ENCODE assay signal across 11 cellular contexts in the genomic region with DNA sequence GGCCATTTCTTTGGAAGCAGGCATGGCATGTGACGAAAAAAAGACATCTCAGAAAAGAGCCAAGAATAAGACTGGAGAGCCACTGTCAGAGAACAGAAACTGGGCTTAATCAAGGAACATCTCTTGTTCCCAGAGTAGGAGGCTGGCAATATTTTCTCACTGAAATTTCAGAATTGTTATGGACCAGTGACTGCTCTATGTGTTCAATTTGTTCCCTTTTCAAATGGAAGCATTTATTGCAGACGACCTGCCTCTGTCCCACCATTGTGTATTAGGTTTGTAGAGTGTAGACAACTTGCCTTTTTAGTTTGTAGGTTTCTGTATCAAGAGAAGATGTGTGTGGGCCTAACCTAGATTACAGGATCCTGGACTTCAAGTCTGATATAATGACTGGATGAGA.
"Had no signal": no experiment of that assay in that cellular context is flagged by ENCODE, and none has a peak within 500 bp of the region (broad histone marks: within the 10 kb centered on the region; RNA-seq: fewer than 3 reads in every experiment).

No MANE protein-coding gene starts in this region.

- H2AFZ ChIP-seq: GM23248, GM23338 had no signal

- H3K36me3 ChIP-seq: HAP-1 had no signal

- H3K4me3 ChIP-seq: GM23248, GM23338, HAP-1 had no signal

- H3K4me1 Mint-ChIP-seq: GM23338, H9 had no signal

- ATAC-seq: GM23338, HCT116 had no signal

- FAIRE-seq: H1, H54 had no signal

- DNase-seq: GM23248, GOT3, H7, H9, HCEC 1CT, HFFc6 had no signal

- H3K4me1 ChIP-seq: HAP-1 had no signal

- H3K27ac Mint-ChIP-seq: GM23338, H9, HFFc6 had no signal

- H3K27ac ChIP-seq: GM23248 had no signal

- H3K9ac ChIP-seq: GM23248 had no signal

- H3K4me3 Mint-ChIP-seq: GM23338, H9, HFFc6 had no signal

- H3K4me2 ChIP-seq: GM23338 had no signal
